19 cellular contexts compared by ENCODE assay signal in the genomic region with DNA sequence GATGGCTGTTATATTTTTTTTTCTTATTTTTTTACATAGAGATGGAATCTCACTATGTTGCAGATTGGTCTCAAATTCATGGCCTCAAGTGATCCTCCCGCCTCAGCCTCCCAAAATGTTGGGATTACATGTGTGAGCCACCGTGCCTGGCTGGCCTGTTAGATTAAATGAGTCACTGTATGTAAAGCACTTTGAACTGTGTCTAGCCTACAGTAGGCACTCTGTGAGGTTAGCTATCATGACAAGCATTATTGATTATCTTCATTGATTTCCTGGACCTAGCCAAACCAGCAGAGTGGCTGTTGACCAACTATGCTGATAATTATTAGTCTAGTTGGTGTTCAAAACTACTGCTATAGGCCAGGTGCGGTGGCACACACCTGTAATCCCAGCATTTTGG. TPM values are rescaled to one million over a fixed set of nuclear protein-coding genes. Genes with fewer than 3 reads are reported as not detected.
DNase-seq lines count a peak whose midpoint lies in the region; ATAC-seq, FAIRE-seq and TF ChIP-seq lines count a peak whose summit lies in the region.
"Had no signal": no experiment of that assay in that cellular context is flagged by ENCODE, and none has a peak within 500 bp of the region (broad histone marks: within the 10 kb centered on the region; RNA-seq: fewer than 3 reads in every experiment).

No MANE protein-coding gene starts in this region.

- H3K36me3 ChIP-seq in HepG2 (replicated peaks in 1 of 2; ENCODE audit: control insufficient read depth in 1 of 2, insufficient read depth in 2 of 2, low read length in 2 of 2) (no peaks in the 10 kb centered on the region), psoas muscle (ENCODE audit: insufficient read depth in 1 of 2, low read depth in 1 of 2) (no peaks in the 10 kb centered on the region)
- H3K36me3 ChIP-seq: BLaER1 had no signal

- 55% methylated on average over 3 of the region's 3 CpGs for WGBS in HepG2 (ENCODE audit: low lambda C conversion rate)
- WGBS in psoas muscle, 3 donors = 96 to 99% (median 97%) methylated on average over 3 of the region's 3 CpGs

- intact Hi-C loops in HepG2 (cut with micrococcal nuclease; ENCODE audit: unreplicated experiment) = no loop called here
- intact Hi-C loops in psoas muscle (cut with DNase I) = no loop called here

- no TSS peak for BruUV-seq in HepG2 (replicated peaks; lab: Mats Ljungman, UMichigan)

- H3K27ac Mint-ChIP-seq in activated CD8-positive, alpha-beta memory T cell treated with anti-CD3 and anti-CD28 coated beads, Interleukin-2, amount 10 ng/mL, durations not matched to agents 7 days and 5 days = no peak overlapping the region
- H3K27ac Mint-ChIP-seq in osteocyte (ENCODE audit: unreplicated experiment) = no peak overlapping the region
- H3K27ac Mint-ChIP-seq: CD4-positive, alpha-beta memory T cell; HFFc6 had no signal

- H3K4me1 Mint-ChIP-seq in activated CD8-positive, alpha-beta memory T cell treated with anti-CD3 and anti-CD28 coated beads, Interleukin-2, amount 10 ng/mL, durations not matched to agents 7 days and 5 days = peaks cover 24% of the 10 kb centered on the region
- H3K4me1 Mint-ChIP-seq in osteocyte (ENCODE audit: unreplicated experiment) = peaks cover 23% of the 10 kb centered on the region

- in situ Hi-C loops in HepG2 (cut with HindIII; ENCODE audit: extremely low pct_ligation_motif_present, low pct_unique_long_range_greater_than_20kb) = no loop called here

- no peak overlapping the region for H3K9ac ChIP-seq in HepG2 (ENCODE audit: insufficient read depth, low read depth, low read length)
- H3K9ac ChIP-seq: BLaER1 had no signal

- POLR2A ChIA-PET in HepG2 (lab: Yijun Ruan, JAX) = no interaction called here

- H3K4me3 Mint-ChIP-seq in activated CD8-positive, alpha-beta memory T cell treated with anti-CD3 and anti-CD28 coated beads, Interleukin-2, amount 10 ng/mL, durations not matched to agents 7 days and 5 days = no peak overlapping the region
- H3K4me3 Mint-ChIP-seq in osteocyte (ENCODE audit: unreplicated experiment) = no peak overlapping the region
- H3K4me3 Mint-ChIP-seq: CD14-positive monocyte; CD4-positive, alpha-beta memory T cell; HFFc6 had no signal

- no peak for ATAC-seq in activated CD8-positive, alpha-beta memory T cell treated with anti-CD3 and anti-CD28 coated beads, Interleukin-2, amount 10 ng/mL, durations not matched to agents 7 days and 5 days
- ATAC-seq in HepG2 = peak; percentile 92
- ATAC-seq in psoas muscle = no peak
- ATAC-seq in HG03196 (IDR thresholded peaks at IDR 0.05; ENCODE audit: unreplicated experiment) = no peak
- ATAC-seq: A549, HCT116 had no signal

- H3K36me3 Mint-ChIP-seq in activated CD8-positive, alpha-beta memory T cell treated with anti-CD3 and anti-CD28 coated beads, Interleukin-2, amount 10 ng/mL, durations not matched to agents 7 days and 5 days = peaks cover 31% of the 10 kb centered on the region
- H3K36me3 Mint-ChIP-seq in osteocyte (ENCODE audit: unreplicated experiment) = peaks cover 3% of the 10 kb centered on the region

- H3K4me3 ChIP-seq in HepG2 (replicated peaks in 1 of 3; ENCODE audit: insufficient read depth in 1 of 3, low read depth in 2 of 3, low read length in 3 of 3) (no peak overlapping the region), psoas muscle (no peak overlapping the region)
- H3K4me3 ChIP-seq: A549, BLaER1 had no signal

- DNase-seq in activated CD8-positive, alpha-beta memory T cell treated with anti-CD3 and anti-CD28 coated beads for 24 hours = peak; percentile 4
- no peak for DNase-seq in activated CD8-positive, alpha-beta memory T cell treated with anti-CD3 and anti-CD28 coated beads, Interleukin-2, amount 10 ng/mL, durations not matched to agents 7 days and 5 days
- DNase-seq in HepG2 (ENCODE audit: low spot score) (peak; percentile 22), osteocyte (ENCODE audit: extremely low spot score, unreplicated experiment) (peak; percentile 23), iPS-NIHi11 (ENCODE audit: low spot score) (no peak), psoas muscle (no peak)
- DNase-seq: AML-193; CD4-positive, alpha-beta memory T cell; DMS79 treated with DMSO at 0.1 percent for 48 hours; GF-D8; GOT3; H7; HFFc6 had no signal

- H3K9me3 Mint-ChIP-seq in activated CD8-positive, alpha-beta memory T cell treated with anti-CD3 and anti-CD28 coated beads, Interleukin-2, amount 10 ng/mL, durations not matched to agents 7 days and 5 days (ENCODE audit: low read depth) = peaks cover 12% of the 10 kb centered on the region
- H3K9me3 Mint-ChIP-seq in osteocyte (ENCODE audit: unreplicated experiment) = no peaks in the 10 kb centered on the region

- peaks cover 41% of the 10 kb centered on the region for H3K4me1 ChIP-seq in HepG2 (ENCODE audit: insufficient read depth, low read length)
- no peaks in the 10 kb centered on the region for H3K4me1 ChIP-seq in psoas muscle

- no peaks in the 10 kb centered on the region for H3K79me2 ChIP-seq in HepG2 (ENCODE audit: insufficient read depth, low read length)

- no peak overlapping the region for H2AFZ ChIP-seq in HepG2 (ENCODE audit: low read length)

- no peak for TF ChIP-seq POLR2A in HepG2 (IDR thresholded peaks at IDR 0.05; ENCODE audit: insufficient read depth in 1 of 2, low read depth in 2 of 2, low read length in 2 of 2)

- no peak overlapping the region for H3K4me2 ChIP-seq in HepG2 (ENCODE audit: low read depth, low read length)
- H3K4me2 ChIP-seq: A549, BLaER1 had no signal

- H3K27ac ChIP-seq in HepG2 (ENCODE audit: extremely low read length, insufficient read depth, low read length) (no peak overlapping the region), psoas muscle (no peak overlapping the region)
- H3K27ac ChIP-seq: 22Rv1, BLaER1 had no signal

- TF ChIP-seq EP300 in HepG2 (IDR thresholded peaks at IDR 0.05; ENCODE audit: low read depth in 2 of 2, low read length in 2 of 2) (no peak), HepG2 (CRISPR knock-in tag; IDR thresholded peaks at IDR 0.05; ENCODE audit: borderline replicate concordance) (no peak)

- H3K9me3 ChIP-seq in HepG2 (ENCODE audit: low read length) (peaks cover 8% of the 10 kb centered on the region; the same call in 1 of the 2 replicates), psoas muscle (no peaks in the 10 kb centered on the region)

- CTCF ChIA-PET in activated CD8-positive, alpha-beta memory T cell treated with anti-CD3 and anti-CD28 coated beads, Interleukin-2, amount 10 ng/mL, durations not matched to agents 7 days and 5 days (lab: Charles Lee) = no interaction called here
- CTCF ChIA-PET in HepG2 (lab: Yijun Ruan, JAX; ENCODE audit: low intra/inter-chr PET ratio, low total read pairs) = no interaction called here

- H3K27me3 ChIP-seq in HepG2 (ENCODE audit: control insufficient read depth in 1 of 2, insufficient read depth in 2 of 2, low read length in 2 of 2) (no peaks in the 10 kb centered on the region; a peak in 1 of 5 replicates), psoas muscle (ENCODE audit: insufficient read depth in 3 of 3, low read length in 2 of 3) (no peaks in the 10 kb centered on the region)
- H3K27me3 ChIP-seq: BLaER1 had no signal

- H3K27me3 Mint-ChIP-seq in activated CD8-positive, alpha-beta memory T cell treated with anti-CD3 and anti-CD28 coated beads, Interleukin-2, amount 10 ng/mL, durations not matched to agents 7 days and 5 days = no peaks in the 10 kb centered on the region
- no peaks in the 10 kb centered on the region for H3K27me3 Mint-ChIP-seq in osteocyte (ENCODE audit: unreplicated experiment)
- H3K27me3 Mint-ChIP-seq: CD4-positive, alpha-beta memory T cell had no signal

- TF ChIP-seq CTCF in HepG2 (CRISPR knock-in tag; IDR thresholded peaks at IDR 0.05) (no peak), osteocyte (IDR thresholded peaks at IDR 0.05) (no peak), psoas muscle (IDR thresholded peaks at IDR 0.05) (no peak)

- no peak for FAIRE-seq in HepG2 (lab: Jason Lieb, UNC)
- FAIRE-seq: A549 had no signal

- no peaks in the 10 kb centered on the region for H4K20me1 ChIP-seq in HepG2 (ENCODE audit: insufficient read depth, low read length)
- H4K20me1 ChIP-seq: BLaER1 had no signal

- TF ChIP-seq RAD21 in HepG2 (CRISPR knock-in tag; IDR thresholded peaks at IDR 0.05) = no peak

TF ChIP-seq in HepG2, 621 proteins besides CTCF, POLR2A, EP300 and RAD21 (continues in another document):
- TF ChIP-seq RBM22 (optimal IDR thresholded peaks at IDR 0.05; ENCODE audit: low read length) = no peak
- no peak for TF ChIP-seq ADNP (CRISPR knock-in tag; IDR thresholded peaks at IDR 0.05)
- TF ChIP-seq REPIN1 (CRISPR knock-in tag; IDR thresholded peaks at IDR 0.05; ENCODE audit: borderline replicate concordance, low read depth) = 0 out of 2 replicates have a peak, but pooled peaks have one; percentile 20

RNA-seq across cellular contexts. Expression of gene ARF6, which starts 42.6 kb away (rescaled TPM):
- total RNA-seq in activated CD8-positive, alpha-beta memory T cell treated with anti-CD3 and anti-CD28 coated beads, Interleukin-2, amount 10 ng/mL, durations not matched to agents 7 days and 5 days = 100 to 1,000 TPM; 171 to 190 TPM
- total RNA-seq in HepG2 (2016; rRNA removed; fragmentation: Illumina TruSeq; extraction: Trizol) = 31.9 and 36.1 TPM in 2 replicates
- total RNA-seq in HepG2 (2016; cell fraction: cytosol; rRNA removed; fragmentation: Illumina TruSeq; extraction: Trizol; ENCODE audit: low read depth) = 9.3 and 12.2 TPM in 2 replicates
- 35.0 TPM in 2 replicates for total RNA-seq in HepG2 (2016; cell fraction: insoluble cytoplasmic fraction; rRNA removed; fragmentation: Illumina TruSeq; extraction: Trizol)
- total RNA-seq in HepG2 (2016; cell fraction: membrane; rRNA removed; fragmentation: Illumina TruSeq; extraction: Trizol) = 33.5 and 36.6 TPM in 2 replicates
- total RNA-seq in HepG2 (2016; cell fraction: nucleus; rRNA removed; fragmentation: Illumina TruSeq; extraction: Trizol) = 18.8 and 19.2 TPM in 2 replicates
- 12.7 and 13.6 TPM in 2 replicates for polyA plus RNA-seq in HepG2 (2011; rRNA removed)
- polyA plus RNA-seq in HepG2 (2011; cell fraction: cytosol; rRNA removed) = 10.4 and 11.2 TPM in 2 replicates
- 8.5 TPM in 2 replicates for polyA plus RNA-seq in HepG2 (2011; cell fraction: nucleus; rRNA removed)
- 22.3 and 22.4 TPM in 2 replicates for polyA plus RNA-seq in HepG2 (2012)
- 7.1 and 10.0 TPM in 2 replicates for polyA plus RNA-seq in HepG2 (2016; cell fraction: cytosol; fragmentation: Illumina TruSeq; extraction: Trizol; ENCODE audit: low read depth)
- 45.6 and 46.6 TPM in 2 replicates for polyA plus RNA-seq in HepG2 (2016; cell fraction: insoluble cytoplasmic fraction; fragmentation: Illumina TruSeq; extraction: Trizol; ENCODE audit: low read depth)
- 20.3 and 27.1 TPM in 2 replicates for polyA plus RNA-seq in HepG2 (2016; cell fraction: membrane; fragmentation: Illumina TruSeq; extraction: Trizol; ENCODE audit: low read depth)
- polyA plus RNA-seq in HepG2 (2016; cell fraction: nucleus; fragmentation: Illumina TruSeq; extraction: Trizol; ENCODE audit: insufficient read depth, low read depth) = 31.2 and 33.5 TPM in 2 replicates
- 13.8 and 26.7 TPM in 2 replicates for polyA minus RNA-seq in HepG2 (2011; rRNA and poly(A)+ RNA removed; ENCODE audit: low replicate concordance)
- 9.2 and 10.8 TPM in 2 replicates for polyA minus RNA-seq in HepG2 (2011; cell fraction: cytosol; rRNA and poly(A)+ RNA removed)
- polyA minus RNA-seq in HepG2 (2011; cell fraction: nucleus; rRNA and poly(A)+ RNA removed) = 10.3 and 10.9 TPM in 2 replicates
- total RNA-seq in osteocyte = 53.4 and 55.2 TPM in 2 replicates
- total RNA-seq in psoas muscle = 10 to 100 TPM; 19.0 to 37.4 (median 30.6) TPM
- 10 to 100 TPM; 19.8 to 43.1 (median 26.9) TPM for polyA plus RNA-seq in psoas muscle

Comparison
In these comparisons a context has a peak if more than half of its experiments do, and no peak if none do; other contexts are left out.
1. DNase-seq: peak in activated CD8-positive, alpha-beta memory T cell treated with anti-CD3 and anti-CD28 coated beads for 24 hours (single experiment), HepG2 (single experiment) and osteocyte (single experiment); none in activated CD8-positive, alpha-beta memory T cell treated with anti-CD3 and anti-CD28 coated beads, Interleukin-2, amount 10 ng/mL, durations not matched to agents 7 days and 5 days (single experiment), iPS-NIHi11 (single experiment) and psoas muscle (0 of 2).